Comparison of ENCODE assay signal across 1 cellular context in genomic region chr19:958967-959685, GRCh38.
TF ChIP-seq lines count a peak whose summit lies in the region.

No MANE protein-coding gene starts in this region.

TF ChIP-seq in GM23338, 12 proteins besides CTCF, POLR2A, EP300 and RAD21:
- TF ChIP-seq EZH2 (IDR thresholded peaks at IDR 0.05; ENCODE audit: low read depth, unreplicated experiment) (no peak), JUNB (IDR thresholded peaks at IDR 0.05; ENCODE audit: unreplicated experiment) (no peak), ZNF462 (CRISPR knock-in tag; IDR thresholded peaks at IDR 0.05) (no peak), STAT1 (IDR thresholded peaks at IDR 0.05; ENCODE audit: unreplicated experiment) (no peak), NANOG (IDR thresholded peaks at IDR 0.05; ENCODE audit: borderline replicate concordance) (no peak), CREB1 (CRISPR knock-in tag; IDR thresholded peaks at IDR 0.05; ENCODE audit: low read depth) (no peak), ZNF114 (CRISPR knock-in tag; IDR thresholded peaks at IDR 0.05) (no peak), POLR2AphosphoS5 (IDR thresholded peaks at IDR 0.05; ENCODE audit: low read depth) (no peak), ETS1 (IDR thresholded peaks at IDR 0.05) (no peak), REST (IDR thresholded peaks at IDR 0.05; ENCODE audit: unreplicated experiment) (no peak), EZH2phosphoT487 (IDR thresholded peaks at IDR 0.05; ENCODE audit: unreplicated experiment) (no peak), ZNF331 (CRISPR knock-in tag; IDR thresholded peaks at IDR 0.05; ENCODE audit: low read depth) (no peak)
